In genomic region chr13:106210327-106210726, GRCh38 we compare ENCODE assay signal across 24 cellular contexts.
DNase-seq lines count a peak whose midpoint lies in the region; ATAC-seq and TF ChIP-seq lines count a peak whose summit lies in the region.
"Had no signal": no experiment of that assay in that cellular context is flagged by ENCODE, and none has a peak within 500 bp of the region (broad histone marks: within the 10 kb centered on the region; RNA-seq: fewer than 3 reads in every experiment).

No MANE protein-coding gene starts in this region.

- no peaks in the 10 kb centered on the region for H3K36me3 ChIP-seq in mammary epithelial cell (ENCODE audit: insufficient read depth, low read length)
- H3K36me3 ChIP-seq in mesendoderm (ENCODE audit: control insufficient read depth, insufficient read depth, low read length), result no peaks in the 10 kb centered on the region
- H3K36me3 ChIP-seq: MG63 had no signal

- no peak overlapping the region for H2BK120ac ChIP-seq in mesendoderm (ENCODE audit: low read depth, low read length)

- H3K9me3 Mint-ChIP-seq in MCF 10A (ENCODE audit: unreplicated experiment) (no peaks in the 10 kb centered on the region), type B pancreatic cell (no peaks in the 10 kb centered on the region)
- H3K9me3 Mint-ChIP-seq in activated naive CD8-positive, alpha-beta T cell treated with anti-CD3 and anti-CD28 coated beads, Interleukin-2, amount 50 U/mL, for 24 hours, result no peaks in the 10 kb centered on the region
- H3K9me3 Mint-ChIP-seq: CD8-positive, alpha-beta T cell had no signal

- no peak overlapping the region for H3K23ac ChIP-seq in mesendoderm (ENCODE audit: low read length)

- no peak overlapping the region for H2BK15ac ChIP-seq in mesendoderm (replicated peaks; ENCODE audit: low read depth)

- TF ChIP-seq CTCF in mammary epithelial cell (conservative IDR thresholded peaks at IDR 0.05 in 1 of 2, IDR thresholded peaks at IDR 0.05 in 1 of 2; ENCODE audit: extremely low read depth in 1 of 2, insufficient read depth in 1 of 2, low read depth in 1 of 2, low read length in 2 of 2) (no peak), MCF 10A (IDR thresholded peaks at IDR 0.05; ENCODE audit: unreplicated experiment) (no peak), fibroblast of the aortic adventitia (IDR thresholded peaks at IDR 0.05; ENCODE audit: insufficient read depth, low read length) (no peak), type B pancreatic cell (conservative IDR thresholded peaks at IDR 0.05) (no peak)

- POLR2A ChIA-PET in MCF 10A (lab: Yijun Ruan, JAX), result no interaction called here

- H3K4me2 ChIP-seq in mammary epithelial cell (ENCODE audit: insufficient read depth, low read depth, low read length), result no peak overlapping the region
- H3K4me2 ChIP-seq in mesendoderm (ENCODE audit: low read length), result no peak overlapping the region

- no peak overlapping the region for H2BK5ac ChIP-seq in mesendoderm (ENCODE audit: low read length)

- WGBS in mammary epithelial cell (ENCODE audit: low coverage, missing lambda C conversion rate), result 71% methylated on average over 3 of the region's 3 CpGs
- WGBS in mesendoderm (ENCODE audit: extremely low coverage, insufficient coverage, low lambda C conversion rate), result no CpG with 5 or more reads among the region's 3 CpGs

- H3K79me1 ChIP-seq in mesendoderm (ENCODE audit: low read length), result no peaks in the 10 kb centered on the region

- H3K27me3 ChIP-seq in mammary epithelial cell (ENCODE audit: insufficient read depth, low read length), result no peaks in the 10 kb centered on the region
- H3K27me3 ChIP-seq in mesendoderm (ENCODE audit: insufficient read depth, low read length, poor library complexity), result no peaks in the 10 kb centered on the region
- H3K27me3 ChIP-seq: MG63 had no signal

- H3K36me3 Mint-ChIP-seq in MCF 10A (ENCODE audit: insufficient read depth, unreplicated experiment) (no peaks in the 10 kb centered on the region), type B pancreatic cell (no peaks in the 10 kb centered on the region)
- no peaks in the 10 kb centered on the region for H3K36me3 Mint-ChIP-seq in activated naive CD8-positive, alpha-beta T cell treated with anti-CD3 and anti-CD28 coated beads, Interleukin-2, amount 50 U/mL, for 24 hours (ENCODE audit: low read depth)
- H3K36me3 Mint-ChIP-seq: CD8-positive, alpha-beta T cell had no signal

- H3K79me2 ChIP-seq in mammary epithelial cell (ENCODE audit: insufficient read depth, low read length), result no peaks in the 10 kb centered on the region
- H3K79me2 ChIP-seq in mesendoderm (ENCODE audit: control insufficient read depth, insufficient read depth, low read length), result no peaks in the 10 kb centered on the region

- no peak overlapping the region for H3K4me3 Mint-ChIP-seq in MCF 10A (ENCODE audit: unreplicated experiment)
- no peak overlapping the region for H3K4me3 Mint-ChIP-seq in type B pancreatic cell
- no peak overlapping the region for H3K4me3 Mint-ChIP-seq in activated naive CD8-positive, alpha-beta T cell treated with anti-CD3 and anti-CD28 coated beads, Interleukin-2, amount 50 U/mL, for 24 hours
- H3K4me3 Mint-ChIP-seq: B cell; CD8-positive, alpha-beta T cell had no signal

- H3K9me3 ChIP-seq in mammary epithelial cell (replicated peaks; ENCODE audit: insufficient read depth, low read length), result no peaks in the 10 kb centered on the region
- H3K9me3 ChIP-seq: Caco-2, MG63 had no signal

- H3K4me1 Mint-ChIP-seq in MCF 10A (ENCODE audit: insufficient read depth, unreplicated experiment) (peaks cover 4% of the 10 kb centered on the region), type B pancreatic cell (ENCODE audit: unreplicated experiment) (peaks cover 6% of the 10 kb centered on the region)
- no peaks in the 10 kb centered on the region for H3K4me1 Mint-ChIP-seq in activated naive CD8-positive, alpha-beta T cell treated with anti-CD3 and anti-CD28 coated beads, Interleukin-2, amount 50 U/mL, for 24 hours
- H3K4me1 Mint-ChIP-seq: B cell had no signal

- H4K20me1 ChIP-seq in mammary epithelial cell (ENCODE audit: insufficient read depth, low read length), result no peaks in the 10 kb centered on the region

- intact Hi-C loops in mammary epithelial cell (cut with micrococcal nuclease) (no loop called here), MCF 10A (cut with micrococcal nuclease) (no loop called here)

- H2AK5ac ChIP-seq in mesendoderm (ENCODE audit: low read length), result no peak overlapping the region

- H3K9ac ChIP-seq in mammary epithelial cell (ENCODE audit: insufficient read depth, low read length) (no peak overlapping the region), mesendoderm (ENCODE audit: low read length) (no peak overlapping the region)

- DNase-seq in mammary epithelial cell (no peak), MCF 10A (ENCODE audit: unreplicated experiment) (no peak), fibroblast of the aortic adventitia (ENCODE audit: low read depth) (peak; percentile 1), mesendoderm (peak; percentile 4), type B pancreatic cell (ENCODE audit: extremely low spot score, unreplicated experiment) (no peak)
- no peak for DNase-seq in activated naive CD8-positive, alpha-beta T cell treated with anti-CD3 and anti-CD28 coated beads, Interleukin-2, amount 50 U/mL, for 24 hours
- DNase-seq: Caco-2; CD8-positive, alpha-beta T cell; EL; GDM1; KBM-7; MG63; NCI-H1105 treated with DMSO at 0.1 percent for 48 hours; NCI-H146; NCI-H1930; NCI-H2107; NCI-H446; NCI-H524 treated with DMSO at 0.1 percent for 48 hours; NCI-H774; PC-3 had no signal

- dilution Hi-C loops in mammary epithelial cell (cut with HindIII; ENCODE audit: low sequenced_read_pairs), result no loop called here

- H4K5ac ChIP-seq in mesendoderm (ENCODE audit: low read length), result no peak overlapping the region

- no peak overlapping the region for H3K18ac ChIP-seq in mesendoderm (ENCODE audit: low read length)

- H3K4me1 ChIP-seq in mammary epithelial cell (ENCODE audit: insufficient read depth, low read length) (no peaks in the 10 kb centered on the region), mesendoderm (ENCODE audit: control insufficient read depth, low read depth, low read length) (no peaks in the 10 kb centered on the region)

- H2AFZ ChIP-seq in mammary epithelial cell (ENCODE audit: low read depth, low read length), result peak overlapping the region; percentile 9

- CTCF ChIA-PET in mammary epithelial cell (lab: Charles Lee; ENCODE audit: low non-redundant PET) (no interaction called here), MCF 10A (lab: Yijun Ruan, JAX) (no interaction called here)

- H3K4me3 ChIP-seq in mammary epithelial cell (replicated peaks in 1 of 3; ENCODE audit: insufficient read depth in 1 of 3, low read depth in 2 of 3, low read length in 3 of 3) (no peak overlapping the region), fibroblast of the aortic adventitia (ENCODE audit: low read depth, low read length) (no peak overlapping the region), mesendoderm (ENCODE audit: low read length) (no peak overlapping the region)
- H3K4me3 ChIP-seq: MG63 had no signal

- H3K27ac ChIP-seq in mammary epithelial cell (ENCODE audit: insufficient read depth, low read depth, low read length) (no peak overlapping the region), mesendoderm (ENCODE audit: low read depth, low read length) (no peak overlapping the region)
- H3K27ac ChIP-seq: 22Rv1, C4-2B had no signal

- H3K27ac Mint-ChIP-seq in MCF 10A (ENCODE audit: low read depth, unreplicated experiment), result no peak overlapping the region
- no peak overlapping the region for H3K27ac Mint-ChIP-seq in type B pancreatic cell
- H3K27ac Mint-ChIP-seq in activated naive CD8-positive, alpha-beta T cell treated with anti-CD3 and anti-CD28 coated beads, Interleukin-2, amount 50 U/mL, for 24 hours, result no peak overlapping the region
- H3K27ac Mint-ChIP-seq: B cell; CD8-positive, alpha-beta T cell had no signal

- BruUV-seq in mammary epithelial cell (replicated peaks; lab: Mats Ljungman, UMichigan) (no TSS peak), MCF 10A (replicated peaks; lab: Mats Ljungman, UMichigan) (no TSS peak)

- H3K27me3 Mint-ChIP-seq in MCF 10A (ENCODE audit: insufficient read depth, unreplicated experiment) (no peaks in the 10 kb centered on the region), type B pancreatic cell (no peaks in the 10 kb centered on the region)
- peaks cover 4% of the 10 kb centered on the region for H3K27me3 Mint-ChIP-seq in activated naive CD8-positive, alpha-beta T cell treated with anti-CD3 and anti-CD28 coated beads, Interleukin-2, amount 50 U/mL, for 24 hours
- H3K27me3 Mint-ChIP-seq: B cell had no signal

- ATAC-seq in HG02938 (IDR thresholded peaks at IDR 0.05; ENCODE audit: unreplicated experiment), result no peak
- ATAC-seq in activated naive CD8-positive, alpha-beta T cell treated with anti-CD3 and anti-CD28 coated beads, Interleukin-2, amount 50 U/mL, for 24 hours, result no peak
- ATAC-seq: CD8-positive, alpha-beta T cell; PC-3 had no signal

- no peak overlapping the region for H4K8ac ChIP-seq in mesendoderm (ENCODE audit: low read depth, low read length)

- in situ Hi-C loops in mammary epithelial cell (cut with MboI; ENCODE audit: low sequenced_read_pairs in 2 of 2), result no loop called here

- no peak overlapping the region for H3K56ac ChIP-seq in mesendoderm (ENCODE audit: low read length)

- H3K4ac ChIP-seq in mesendoderm (ENCODE audit: low read depth, low read length), result no peak overlapping the region

Comparison
In these comparisons a context has a peak if more than half of its experiments do, and no peak if none do; other contexts are left out.
1. DNase-seq: peak in fibroblast of the aortic adventitia (single experiment) and mesendoderm (single experiment); none in mammary epithelial cell (single experiment), MCF 10A (single experiment), type B pancreatic cell (single experiment) and activated naive CD8-positive, alpha-beta T cell treated with anti-CD3 and anti-CD28 coated beads, Interleukin-2, amount 50 U/mL, for 24 hours (single experiment).